21 cellular contexts compared by ENCODE assay signal in genomic region chr7:20062932-20063331, GRCh38.
DNase-seq lines count a peak whose midpoint lies in the region; FAIRE-seq and TF ChIP-seq lines count a peak whose summit lies in the region.
"Had no signal": no experiment of that assay in that cellular context is flagged by ENCODE, and none has a peak within 500 bp of the region (broad histone marks: within the 10 kb centered on the region; RNA-seq: fewer than 3 reads in every experiment).

No MANE protein-coding gene starts in this region.

- H2AFZ ChIP-seq in astrocyte (ENCODE audit: low read depth, low read length) = no peak overlapping the region

- intact Hi-C loops in Caco-2 (cut with micrococcal nuclease; ENCODE audit: unreplicated experiment) = no loop called here
- intact Hi-C loops in CD14-positive monocyte (cut with micrococcal nuclease) = no loop called here

- CTCF ChIA-PET in Caco-2 (lab: Charles Lee) (no interaction called here), HEK293 (lab: Yijun Ruan, JAX) (no interaction called here)

- peaks cover 11% of the 10 kb centered on the region for H3K9me3 Mint-ChIP-seq in Caco-2 (ENCODE audit: unreplicated experiment)
- peaks cover 3% of the 10 kb centered on the region for H3K9me3 Mint-ChIP-seq in astrocyte (ENCODE audit: unreplicated experiment)
- H3K9me3 Mint-ChIP-seq in endodermal cell = peaks cover 32% of the 10 kb centered on the region
- H3K9me3 Mint-ChIP-seq in CD14-positive monocyte = peaks cover 0 to 9% (median 3%) of the 10 kb centered on the region in 7 donors

- no peaks in the 10 kb centered on the region for H4K20me1 ChIP-seq in astrocyte (ENCODE audit: insufficient read depth, low read length)

- H3K27ac ChIP-seq in HEK293 (ENCODE audit: extremely low read depth, low read depth, low read length) (no peak overlapping the region), astrocyte (ENCODE audit: low read depth, low read length) (no peak overlapping the region), endodermal cell (ENCODE audit: low read depth, low read length) (no peak overlapping the region), suprapubic skin (no peak overlapping the region)
- H3K27ac ChIP-seq: A549, GM23248 had no signal

- H3K4me1 Mint-ChIP-seq in Caco-2 (ENCODE audit: low read depth, unreplicated experiment) = no peaks in the 10 kb centered on the region
- H3K4me1 Mint-ChIP-seq in astrocyte (ENCODE audit: low read depth, unreplicated experiment) = peaks cover 14% of the 10 kb centered on the region
- H3K4me1 Mint-ChIP-seq in endodermal cell = peaks cover 8% of the 10 kb centered on the region
- H3K4me1 Mint-ChIP-seq in CD14-positive monocyte = no peaks in the 10 kb centered on the region
- H3K4me1 Mint-ChIP-seq: CD4-positive, CD25-positive, alpha-beta regulatory T cell had no signal

- H3K27me3 Mint-ChIP-seq in Caco-2 (ENCODE audit: insufficient read depth, unreplicated experiment) = no peaks in the 10 kb centered on the region
- no peaks in the 10 kb centered on the region for H3K27me3 Mint-ChIP-seq in astrocyte (ENCODE audit: low read depth, unreplicated experiment)
- no peaks in the 10 kb centered on the region for H3K27me3 Mint-ChIP-seq in endodermal cell (ENCODE audit: insufficient read depth)
- H3K27me3 Mint-ChIP-seq in CD14-positive monocyte (ENCODE audit: low read depth in 3 of 3) = no peaks in the 10 kb centered on the region
- H3K27me3 Mint-ChIP-seq: CD4-positive, CD25-positive, alpha-beta regulatory T cell had no signal

- H3K36me3 Mint-ChIP-seq in Caco-2 (ENCODE audit: insufficient read depth, unreplicated experiment) = no peaks in the 10 kb centered on the region
- H3K36me3 Mint-ChIP-seq in astrocyte (ENCODE audit: low read depth, unreplicated experiment) = no peaks in the 10 kb centered on the region
- peaks cover 51% of the 10 kb centered on the region for H3K36me3 Mint-ChIP-seq in endodermal cell (ENCODE audit: low read depth)
- no peaks in the 10 kb centered on the region for H3K36me3 Mint-ChIP-seq in CD14-positive monocyte
- H3K36me3 Mint-ChIP-seq: CD4-positive, CD25-positive, alpha-beta regulatory T cell; CD8-positive, alpha-beta T cell had no signal

- peak; percentile 23 for FAIRE-seq in astrocyte (lab: Jason Lieb, UNC)
- FAIRE-seq: A549, GM12878, GM19239 had no signal

- DNase-seq in Caco-2 = no peak
- no peak for DNase-seq in astrocyte (ENCODE audit: low read depth)
- no peak for DNase-seq in endodermal cell
- DNase-seq in suprapubic skin (ENCODE audit: low spot score in 2 of 2) = no peak
- no peak for DNase-seq in CD14-positive monocyte (ENCODE audit: low spot score)
- DNase-seq in NCI-H2227 (lab: John Stamatoyannopoulos, UW; ENCODE audit: unreplicated experiment) = no peak
- DNase-seq: 8988T; ACHN; C1 segment of cervical spinal cord; CD4-positive, CD25-positive, alpha-beta regulatory T cell; CD8-positive, alpha-beta T cell; DMS 273 treated with DMSO at 0.1 percent for 48 hours; DMS79; EL; GDM1; GM23248; HCEC 1CT had no signal

- no TSS peak for BruUV-seq in Caco-2 (replicated peaks; lab: Mats Ljungman, UMichigan)

- H3K27me3 ChIP-seq in Caco-2 (replicated peaks; ENCODE audit: control insufficient read depth, insufficient read depth, low read length) (no peaks in the 10 kb centered on the region), astrocyte (ENCODE audit: insufficient read depth, low read length) (no peaks in the 10 kb centered on the region), endodermal cell (ENCODE audit: control insufficient read depth, insufficient read depth, low read length, poor library complexity, severe bottlenecking) (no peaks in the 10 kb centered on the region), suprapubic skin (no peaks in the 10 kb centered on the region)

- H3K4me2 ChIP-seq in astrocyte (ENCODE audit: low read length) = no peak overlapping the region
- H3K4me2 ChIP-seq: A549 had no signal

- H3K27ac Mint-ChIP-seq in Caco-2 (ENCODE audit: unreplicated experiment) (peak overlapping the region; percentile 22), astrocyte (ENCODE audit: unreplicated experiment) (no peak overlapping the region), endodermal cell (no peak overlapping the region), CD14-positive monocyte (no peak overlapping the region)
- H3K27ac Mint-ChIP-seq: CD4-positive, CD25-positive, alpha-beta regulatory T cell; CD8-positive, alpha-beta T cell had no signal

- no peaks in the 10 kb centered on the region for H3K79me2 ChIP-seq in astrocyte (ENCODE audit: insufficient read depth, low read length)

- H3K4me1 ChIP-seq in Caco-2 = peaks cover 15% of the 10 kb centered on the region; the same call in 1 of the 2 replicates
- H3K4me1 ChIP-seq in HEK293 (ENCODE audit: control insufficient read depth, insufficient read depth, low read length) = no peaks in the 10 kb centered on the region
- peaks cover 22% of the 10 kb centered on the region for H3K4me1 ChIP-seq in astrocyte (ENCODE audit: insufficient read depth, low read length)
- peaks cover 5% of the 10 kb centered on the region for H3K4me1 ChIP-seq in endodermal cell (ENCODE audit: control insufficient read depth, insufficient read depth, low read length)
- no peaks in the 10 kb centered on the region for H3K4me1 ChIP-seq in suprapubic skin
- H3K4me1 ChIP-seq: A549 had no signal

- H3K4me3 ChIP-seq in Caco-2 (ENCODE audit: low read depth, low read length) = no peak overlapping the region
- no peak overlapping the region for H3K4me3 ChIP-seq in HEK293 (ENCODE audit: low read depth, low read length)
- H3K4me3 ChIP-seq in astrocyte (ENCODE audit: insufficient read depth, low read depth, low read length) = no peak overlapping the region
- peak overlapping the region; percentile 29 for H3K4me3 ChIP-seq in endodermal cell (ENCODE audit: low read length)
- no peak overlapping the region for H3K4me3 ChIP-seq in suprapubic skin
- H3K4me3 ChIP-seq: A549, GM12878, GM23248 had no signal

- no peaks in the 10 kb centered on the region for H3K36me3 ChIP-seq in Caco-2 (ENCODE audit: control insufficient read depth, insufficient read depth, low read length)
- no peaks in the 10 kb centered on the region for H3K36me3 ChIP-seq in HEK293 (ENCODE audit: control insufficient read depth in 2 of 2, insufficient read depth in 1 of 2, low read length in 2 of 2)
- no peaks in the 10 kb centered on the region for H3K36me3 ChIP-seq in astrocyte (ENCODE audit: insufficient read depth, low read length)
- no peaks in the 10 kb centered on the region for H3K36me3 ChIP-seq in endodermal cell (ENCODE audit: control insufficient read depth, insufficient read depth, low read length)
- H3K36me3 ChIP-seq in suprapubic skin = no peaks in the 10 kb centered on the region

- POLR2A ChIA-PET in Caco-2 (lab: Charles Lee) (no interaction called here), HEK293 (lab: Yijun Ruan, JAX) (no interaction called here)

- no peak overlapping the region for H3K4me3 Mint-ChIP-seq in Caco-2 (ENCODE audit: unreplicated experiment)
- no peak overlapping the region for H3K4me3 Mint-ChIP-seq in astrocyte (ENCODE audit: unreplicated experiment)
- no peak overlapping the region for H3K4me3 Mint-ChIP-seq in endodermal cell
- no peak overlapping the region for H3K4me3 Mint-ChIP-seq in CD14-positive monocyte
- H3K4me3 Mint-ChIP-seq: CD4-positive, CD25-positive, alpha-beta regulatory T cell; CD8-positive, alpha-beta T cell had no signal

- H3K9me3 ChIP-seq in Caco-2 (peaks cover 11% of the 10 kb centered on the region; the same call in 1 of the 2 replicates), HEK293 (ENCODE audit: control insufficient read depth, insufficient read depth, low read depth, low read length) (no peaks in the 10 kb centered on the region), astrocyte (ENCODE audit: insufficient read depth, low read depth, low read length) (peaks cover 2% of the 10 kb centered on the region), endodermal cell (ENCODE audit: control insufficient read depth, low read length) (peaks cover 26% of the 10 kb centered on the region), suprapubic skin (peaks cover 7% of the 10 kb centered on the region)

- TF ChIP-seq CTCF in Caco-2 (IDR thresholded peaks at IDR 0.05; ENCODE audit: insufficient read depth in 1 of 2, low read depth in 1 of 2, low read length in 1 of 2, severe bottlenecking in 1 of 2, unreplicated experiment in 1 of 2) = no peak
- no peak for TF ChIP-seq CTCF in HEK293 (tag by site-specific recombination; IDR thresholded peaks at IDR 0.05)
- TF ChIP-seq CTCF in astrocyte (IDR thresholded peaks at IDR 0.05; ENCODE audit: insufficient read depth, low read depth, low read length) = no peak
- no peak for TF ChIP-seq CTCF in endodermal cell (conservative IDR thresholded peaks at IDR 0.05)
- no peak for TF ChIP-seq CTCF in suprapubic skin (IDR thresholded peaks at IDR 0.05)
- no peak for TF ChIP-seq CTCF in CD14-positive monocyte (IDR thresholded peaks at IDR 0.05)

- no peak for TF ChIP-seq POLR2A in suprapubic skin (IDR thresholded peaks at IDR 0.05)

- no CpG with 5 or more reads among the region's 1 CpG for WGBS in endodermal cell (ENCODE audit: insufficient coverage in 1 of 2, insufficient read length in 1 of 2), 2 experiments
- 93% methylated on average over 1 of the region's 1 CpG for WGBS in suprapubic skin

- no peak overlapping the region for H3K9ac ChIP-seq in astrocyte (ENCODE audit: low read length)
- no peak overlapping the region for H3K9ac ChIP-seq in endodermal cell (ENCODE audit: extremely low read depth, low read length, poor library complexity, severe bottlenecking)
- H3K9ac ChIP-seq: GM23248 had no signal

- TF ChIP-seq EP300 in suprapubic skin (IDR thresholded peaks at IDR 0.05) = no peak

TF ChIP-seq in HEK293, 187 proteins besides CTCF, POLR2A, EP300 and RAD21 (continues in another document):
- TF ChIP-seq ZNF280D (tag by site-specific recombination; IDR thresholded peaks at IDR 0.05) (no peak), ZNF112 (tag by site-specific recombination; IDR thresholded peaks at IDR 0.05) (no peak)
